Comparison of ENCODE assay signal across 10 cellular contexts in the genomic region with DNA sequence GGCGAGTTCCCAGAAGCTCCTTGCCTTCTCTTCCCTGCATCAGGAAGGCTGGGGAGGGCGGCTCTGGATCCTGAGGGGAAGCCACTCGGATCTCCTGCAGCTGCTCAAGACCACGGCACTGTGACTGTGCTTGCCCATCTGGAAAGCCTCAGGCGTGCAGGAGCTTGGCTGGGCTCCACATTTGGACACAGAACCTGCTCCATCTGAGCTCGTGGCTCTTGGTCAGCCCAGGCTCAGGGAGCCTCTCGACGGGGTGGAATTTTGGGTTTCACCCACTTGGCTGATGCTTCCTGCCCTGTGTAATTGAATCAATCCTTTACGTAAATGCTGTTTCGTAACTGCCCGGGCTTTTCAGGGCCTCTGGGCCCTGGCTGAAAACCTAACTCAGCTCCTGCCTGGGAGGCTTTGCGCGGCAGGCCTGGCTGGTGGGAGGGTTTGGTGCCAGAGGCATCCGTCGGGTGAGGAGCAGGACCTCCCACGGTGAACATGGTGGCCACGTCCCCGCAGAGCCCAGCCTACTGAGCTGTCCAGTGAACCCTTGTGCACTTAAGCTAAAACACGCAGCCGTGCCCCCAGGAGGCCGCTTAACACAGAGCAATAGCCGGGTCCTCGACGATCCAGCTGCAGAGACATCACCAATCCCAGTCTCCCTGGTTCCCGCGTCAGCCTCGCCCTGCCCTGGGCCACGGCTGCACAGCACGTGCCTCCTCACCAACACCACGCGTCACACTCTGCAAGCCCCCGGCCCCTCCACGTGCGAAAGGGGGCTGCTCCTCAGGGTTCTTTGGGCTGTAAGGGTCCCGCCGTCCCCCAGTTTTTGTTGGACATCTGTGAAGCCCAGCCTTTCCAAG.
DNase-seq lines count a peak whose midpoint lies in the region; ATAC-seq and TF ChIP-seq lines count a peak whose summit lies in the region.
"Had no signal": no experiment of that assay in that cellular context is flagged by ENCODE, and none has a peak within 500 bp of the region (broad histone marks: within the 10 kb centered on the region; RNA-seq: fewer than 3 reads in every experiment).

No MANE protein-coding gene starts in this region.

- DNase-seq in BE2C = peak; percentile 66
- DNase-seq in RPMI7951 (ENCODE audit: low read depth) = peak; percentile 100
- peak in 30 of 42 donors; percentile 13 to 61 (median 34) for DNase-seq in head of caudate nucleus
- DNase-seq in trophoblast cell = peak; percentile 36 to 50
- DNase-seq in NCI-H69 (lab: John Stamatoyannopoulos, UW) = no peak
- DNase-seq in GDM1 (lab: John Stamatoyannopoulos, UW) = no peak
- DNase-seq in GM19238 (ENCODE audit: insufficient read length, low spot score) = no peak
- DNase-seq: Calu3, NCI-H526 had no signal

- H2BK120ac ChIP-seq in trophoblast cell (ENCODE audit: insufficient read depth, low read length, poor library complexity) = no peak overlapping the region

- H3K14ac ChIP-seq in trophoblast cell (ENCODE audit: low read length) = no peak overlapping the region

- no peak overlapping the region for H3K4me2 ChIP-seq in trophoblast cell (ENCODE audit: low read length)

- H3K36me3 ChIP-seq in BE2C (no peaks in the 10 kb centered on the region), trophoblast cell (ENCODE audit: control insufficient read depth in 1 of 2, insufficient read depth in 2 of 2, low read length in 2 of 2) (no peaks in the 10 kb centered on the region)

- H3K79me2 ChIP-seq in trophoblast cell (ENCODE audit: control insufficient read depth, insufficient read depth, low read length, poor library complexity) = no peaks in the 10 kb centered on the region

- no peak overlapping the region for H4K12ac ChIP-seq in trophoblast cell (ENCODE audit: low read depth, low read length)

- H4K91ac ChIP-seq in trophoblast cell (ENCODE audit: low read depth, low read length) = no peak overlapping the region

- no peak overlapping the region for H4K8ac ChIP-seq in trophoblast cell (ENCODE audit: low read depth, low read length)

- no peak overlapping the region for H2BK12ac ChIP-seq in trophoblast cell (ENCODE audit: low read length)

- no peak overlapping the region for H2AFZ ChIP-seq in trophoblast cell (ENCODE audit: insufficient read depth, low read length, poor library complexity)

- H3K9me3 ChIP-seq in BE2C (no peaks in the 10 kb centered on the region), trophoblast cell (ENCODE audit: insufficient read depth, low read depth, low read length) (peaks cover 3% of the 10 kb centered on the region)

- no peak for TF ChIP-seq CTCF in BE2C (IDR thresholded peaks at IDR 0.05; ENCODE audit: low read depth, low read length)

- H3K27me3 ChIP-seq in BE2C (no peaks in the 10 kb centered on the region), trophoblast cell (ENCODE audit: insufficient read depth, low read length) (no peaks in the 10 kb centered on the region)

- H2BK5ac ChIP-seq in trophoblast cell (ENCODE audit: low read depth, low read length, poor library complexity) = no peak overlapping the region

- no peak overlapping the region for H3K9ac ChIP-seq in trophoblast cell (ENCODE audit: low read length)

- intact Hi-C loops in head of caudate nucleus (cut with DNase I) = no loop called here

- no peaks in the 10 kb centered on the region for H3K79me1 ChIP-seq in trophoblast cell (ENCODE audit: low read length)

- no peak for ATAC-seq in HG02571 (IDR thresholded peaks at IDR 0.05; ENCODE audit: unreplicated experiment)

- H3K4me1 ChIP-seq in BE2C (no peaks in the 10 kb centered on the region), trophoblast cell (ENCODE audit: control insufficient read depth in 1 of 2, insufficient read depth in 2 of 2, low read length in 2 of 2) (no peaks in the 10 kb centered on the region)

- H3K27ac ChIP-seq in trophoblast cell (ENCODE audit: low read depth, low read length) = no peak overlapping the region

- no peak overlapping the region for H3K23ac ChIP-seq in trophoblast cell (ENCODE audit: low read length)

- H3K18ac ChIP-seq in trophoblast cell (ENCODE audit: low read length) = no peak overlapping the region

- H3K4ac ChIP-seq in trophoblast cell (ENCODE audit: low read depth, low read length) = no peak overlapping the region

- H3K4me3 ChIP-seq in BE2C (ENCODE audit: low read depth, low read length) (no peak overlapping the region), trophoblast cell (ENCODE audit: low read depth, low read length) (no peak overlapping the region)

- no CpG with 5 or more reads among the region's 36 CpGs for WGBS in trophoblast cell (ENCODE audit: extremely low coverage, insufficient coverage, insufficient read length)

- no peak overlapping the region for H2AK5ac ChIP-seq in trophoblast cell (ENCODE audit: low read length)

Comparison
In these comparisons a context has a peak if more than half of its experiments do, and no peak if none do; other contexts are left out.
1. DNase-seq: peak in BE2C (single experiment), RPMI7951 (single experiment), head of caudate nucleus (30 of 42) and trophoblast cell (2 of 2); none in NCI-H69 (single experiment), GDM1 (single experiment) and GM19238 (single experiment).